In genomic region chr14:104794641-104795467, GRCh38 we compare ENCODE assay signal across 8 cellular contexts. TPM values are rescaled to one million over a fixed set of nuclear protein-coding genes. Genes with fewer than 3 reads are reported as not detected.
A peak's percentile ranks its signal among the peaks of the same experiment; 100 is the strongest.
DNase-seq lines count a peak whose midpoint lies in the region; ATAC-seq and TF ChIP-seq lines count a peak whose summit lies in the region.

No MANE protein-coding gene starts in this region.

- peak overlapping the region; percentile 84 for H3K4me3 Mint-ChIP-seq in activated naive CD4-positive, alpha-beta T cell treated with anti-CD3 and anti-CD28 coated beads for 36 hours

- H3K27ac ChIP-seq in heart right ventricle: peak overlapping the region; percentile 63 to 94 (median 88)
- peak overlapping the region; percentile 72 to 87 for H3K27ac ChIP-seq in prostate gland

- H3K4me3 ChIP-seq in heart right ventricle (peak overlapping the region; percentile 64 to 92 (median 84)), prostate gland (peak overlapping the region; percentile 77 to 86)

- ATAC-seq in HG03432 (IDR thresholded peaks at IDR 0.05; ENCODE audit: unreplicated experiment): peak; percentile 33
- peak in 6 of 8 donors; percentile 8 to 25 (median 17) for ATAC-seq in heart right ventricle

- peaks cover 38% of the 10 kb centered on the region for H3K4me1 Mint-ChIP-seq in activated naive CD4-positive, alpha-beta T cell treated with anti-CD3 and anti-CD28 coated beads for 36 hours (ENCODE audit: low read depth)

- H3K4me1 ChIP-seq in heart right ventricle (peaks cover 34 to 80% (median 61%) of the 10 kb centered on the region in 9 donors), prostate gland (replicated peaks) (peaks cover 42% of the 10 kb centered on the region)

- intact Hi-C loops in activated naive CD4-positive, alpha-beta T cell treated with anti-CD3 and anti-CD28 coated beads for 36 hours (cut with micrococcal nuclease): loop anchor here (1.0 kb wide), 1 partner anchor 43 kb away; no protein-coding TSS in a partner anchor
- intact Hi-C loops in heart right ventricle (cut with DNase I) (loop anchor here in 4 of 10 donors (2.0 to 5.0 kb wide), 3 partner anchors 26 to 43 kb away; partner anchors contain the start of gene SIVA1 (in 2 of the 4)), prostate gland (cut with DNase I) (no loop called here)

- CTCF ChIA-PET in activated naive CD4-positive, alpha-beta T cell treated with anti-CD3 and anti-CD28 coated beads for 36 hours (lab: Charles Lee): no interaction called here

- H3K36me3 ChIP-seq in heart right ventricle (peaks cover 0 to 28% (median 4%) of the 10 kb centered on the region in 9 donors), prostate gland (no peaks in the 10 kb centered on the region)

- H3K9me3 Mint-ChIP-seq in activated naive CD4-positive, alpha-beta T cell treated with anti-CD3 and anti-CD28 coated beads for 36 hours: no peaks in the 10 kb centered on the region

- H3K9me3 ChIP-seq in heart right ventricle (no peaks in the 10 kb centered on the region), prostate gland (no peaks in the 10 kb centered on the region)

- WGBS in heart right ventricle, 2 donors: 1% methylated on average over 71 to 77 of the region's 77 CpGs
- 0% methylated on average over 50 of the region's 77 CpGs for WGBS in prostate gland

- no peaks in the 10 kb centered on the region for H3K27me3 ChIP-seq in heart right ventricle
- no peaks in the 10 kb centered on the region for H3K27me3 ChIP-seq in prostate gland (replicated peaks; ENCODE audit: insufficient read depth)

- H3K27ac Mint-ChIP-seq in activated naive CD4-positive, alpha-beta T cell treated with anti-CD3 and anti-CD28 coated beads for 36 hours: no peak overlapping the region

- TF ChIP-seq POLR2A in prostate gland (IDR thresholded peaks at IDR 0.05): no peak

- peaks cover 3% of the 10 kb centered on the region for H3K36me3 Mint-ChIP-seq in activated naive CD4-positive, alpha-beta T cell treated with anti-CD3 and anti-CD28 coated beads for 36 hours (ENCODE audit: low read depth)

- TF ChIP-seq CTCF in heart right ventricle (IDR thresholded peaks at IDR 0.05) (peak in 3 of 9 donors; percentile 17 to 29 (median 23)), prostate gland (IDR thresholded peaks at IDR 0.05) (no peak)

- H3K27me3 Mint-ChIP-seq in activated naive CD4-positive, alpha-beta T cell treated with anti-CD3 and anti-CD28 coated beads for 36 hours (ENCODE audit: low read depth): no peaks in the 10 kb centered on the region

- DNase-seq in activated naive CD4-positive, alpha-beta T cell treated with anti-CD3 and anti-CD28 coated beads for 36 hours: peak; percentile 23
- no peak for DNase-seq in activated naive CD4-positive, alpha-beta T cell treated with Interleukin-2 at 50 U/mL for 16 hours
- DNase-seq in activated T-cell treated with anti-CD3 and anti-CD28 coated beads, Interleukin-2, amount 50 U/mL, for 1 hour: peak; percentile 48
- DNase-seq in heart right ventricle (no peak), prostate gland (ENCODE audit: low spot score) (no peak), DMS153 (lab: John Stamatoyannopoulos, UW) (no peak), mesenteric fat pad (ENCODE audit: low spot score) (no peak)

RNA-seq across cellular contexts. Expression of gene AKT1, which starts 0.7 kb away (rescaled TPM):
- total RNA-seq in activated naive CD4-positive, alpha-beta T cell treated with anti-CD3 and anti-CD28 coated beads for 36 hours: 100 to 1,000 TPM; 114 to 115 TPM
- total RNA-seq in heart right ventricle (100 to 1,000 TPM in 9 of 10 donors, 10 to 100 TPM in 1; 98.1 to 152 (median 141) TPM), prostate gland (100 to 1,000 TPM; 154 to 200 TPM), mesenteric fat pad (170 TPM)
- 100 to 1,000 TPM in 1 of 2 donors, 10 to 100 TPM in 1; 95.7 to 112 TPM for polyA plus RNA-seq in heart right ventricle

RNA-seq across cellular contexts. Expression of gene ZBTB42, which starts 6.0 kb away (rescaled TPM):
- total RNA-seq in activated naive CD4-positive, alpha-beta T cell treated with anti-CD3 and anti-CD28 coated beads for 36 hours: 1 to 10 TPM; 1.3 to 1.6 TPM
- total RNA-seq in heart right ventricle (1 to 10 TPM; 4.3 to 9.2 (median 6.9) TPM), prostate gland (10 to 100 TPM; 28.4 to 40.9 TPM), mesenteric fat pad (5.9 TPM)
- polyA plus RNA-seq in heart right ventricle: 1 to 10 TPM; 1.8 to 5.9 TPM

RNA-seq across cellular contexts. Expression of gene SIVA1, which starts 41.9 kb away (rescaled TPM):
- 10 to 100 TPM; 86.1 to 92.7 TPM for total RNA-seq in activated naive CD4-positive, alpha-beta T cell treated with anti-CD3 and anti-CD28 coated beads for 36 hours
- total RNA-seq in heart right ventricle (10 to 100 TPM; 43.3 to 69.6 (median 50.8) TPM), prostate gland (100 to 1,000 TPM; 249 to 514 TPM), mesenteric fat pad (60.0 TPM)
- polyA plus RNA-seq in heart right ventricle: 100 to 1,000 TPM in 1 of 2 donors, 10 to 100 TPM in 1; 78.6 to 203 TPM

Comparison
In these comparisons a context has a peak if more than half of its experiments do, and no peak if none do; other contexts are left out.
1. DNase-seq: peak in activated naive CD4-positive, alpha-beta T cell treated with anti-CD3 and anti-CD28 coated beads for 36 hours (single experiment) and activated T-cell treated with anti-CD3 and anti-CD28 coated beads, Interleukin-2, amount 50 U/mL, for 1 hour (single experiment); none in activated naive CD4-positive, alpha-beta T cell treated with Interleukin-2 at 50 U/mL for 16 hours (single experiment), heart right ventricle (0 of 2), prostate gland (single experiment), DMS153 (single experiment) and mesenteric fat pad (single experiment).